In the genomic region with DNA sequence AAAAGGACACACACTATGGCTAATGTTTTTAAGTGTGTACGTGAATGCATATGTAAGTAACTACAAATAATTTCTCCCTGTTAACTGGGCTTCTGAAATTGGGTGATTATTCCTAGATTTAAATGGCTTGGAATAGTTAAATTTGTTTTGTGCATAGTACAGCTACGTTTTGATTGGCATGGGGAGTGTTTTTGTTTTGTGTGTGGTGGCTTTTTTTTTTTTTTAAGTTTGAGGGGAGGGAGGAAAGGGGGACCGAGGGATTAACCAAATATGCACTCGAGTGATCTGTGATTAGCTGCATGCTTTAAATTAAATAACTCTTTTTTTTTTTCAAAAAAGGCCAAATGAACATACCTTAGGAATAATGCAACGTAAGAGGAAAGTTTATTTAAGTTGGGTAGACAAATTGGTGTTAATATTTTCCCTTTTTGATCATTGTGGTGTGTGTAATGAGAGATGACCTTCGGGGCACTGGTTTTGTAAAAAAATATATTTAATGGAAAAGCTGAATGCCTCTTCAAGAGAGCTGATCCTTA, we compare ENCODE assay signal across 9 cellular contexts. TPM values are rescaled to one million over a fixed set of nuclear protein-coding genes. Genes with fewer than 3 reads are reported as not detected.
DNase-seq lines count a peak whose midpoint lies in the region; ATAC-seq and TF ChIP-seq lines count a peak whose summit lies in the region.
"Had no signal": no experiment of that assay in that cellular context is flagged by ENCODE, and none has a peak within 500 bp of the region (broad histone marks: within the 10 kb centered on the region; RNA-seq: fewer than 3 reads in every experiment).

No MANE protein-coding gene starts in this region.

- H3K9me3 ChIP-seq in cardiac muscle cell (ENCODE audit: low read depth) (no peaks in the 10 kb centered on the region), uterus (no peaks in the 10 kb centered on the region)

- TF ChIP-seq CTCF in cardiac muscle cell (IDR thresholded peaks at IDR 0.05; ENCODE audit: low read depth, low read length) (no peak), astrocyte of the spinal cord (IDR thresholded peaks at IDR 0.05; ENCODE audit: low read depth, low read length) (no peak), uterus (IDR thresholded peaks at IDR 0.05) (no peak)

- no peak for ATAC-seq in memory B cell (ENCODE audit: low read depth)

- H3K36me3 Mint-ChIP-seq in memory B cell = no peaks in the 10 kb centered on the region

- TF ChIP-seq POLR2A in uterus (IDR thresholded peaks at IDR 0.05) = no peak

- H3K4me3 ChIP-seq in cardiac muscle cell (peak overlapping the region; percentile 81), astrocyte of the spinal cord (ENCODE audit: low read depth, low read length) (peak overlapping the region; percentile 70), uterus (peak overlapping the region; percentile 78 to 87)

- H3K27me3 ChIP-seq in cardiac muscle cell = no peaks in the 10 kb centered on the region
- no peaks in the 10 kb centered on the region for H3K27me3 ChIP-seq in uterus

- H3K36me3 ChIP-seq in cardiac muscle cell = no peaks in the 10 kb centered on the region
- no peaks in the 10 kb centered on the region for H3K36me3 ChIP-seq in uterus

- intact Hi-C loops in cardiac septum (cut with DNase I) = loop anchor here (5.0 to 10.0 kb wide), 8 partner anchors 65 to 1035 kb away; no protein-coding TSS in a partner anchor
- intact Hi-C loops in uterus (cut with DNase I; ENCODE audit: low total_unique reads) = no loop called here

- H3K27ac ChIP-seq in cardiac muscle cell (peak overlapping the region; percentile 70), uterus (peak overlapping the region; percentile 92 to 93)

- in situ Hi-C loops in astrocyte of the spinal cord (cut with HindIII; ENCODE audit: low sequenced_read_pairs) = no loop called here

- H3K4me3 Mint-ChIP-seq in memory B cell = peak overlapping the region; percentile 97

- H3K4me1 ChIP-seq in cardiac muscle cell (ENCODE audit: low read depth) (peaks cover 10% of the 10 kb centered on the region), uterus (no peaks in the 10 kb centered on the region)

- no peaks in the 10 kb centered on the region for H3K27me3 Mint-ChIP-seq in memory B cell

- peak overlapping the region; percentile 99 for H3K27ac Mint-ChIP-seq in memory B cell

- DNase-seq in cardiac muscle cell (ENCODE audit: low read depth in 1 of 2, low spot score in 1 of 2) (no peak), cardiac septum (ENCODE audit: low spot score) (no peak), astrocyte of the spinal cord (ENCODE audit: low read depth, low spot score) (no peak), memory B cell (ENCODE audit: low spot score in 2 of 2) (no peak), uterus (no peak), cerebellum (ENCODE audit: low spot score) (no peak), epidermal melanocyte (ENCODE audit: insufficient read length, low spot score) (no peak), SKM-1 (lab: John Stamatoyannopoulos, UW; ENCODE audit: unreplicated experiment) (no peak)
- DNase-seq: SHP77 treated with DMSO at 0.1 percent for 48 hours had no signal

- H3K9me3 Mint-ChIP-seq in memory B cell = no peaks in the 10 kb centered on the region

- peaks cover 26% of the 10 kb centered on the region for H3K4me1 Mint-ChIP-seq in memory B cell

RNA-seq across cellular contexts. Expression of a gene that starts 1.4 kb away (rescaled TPM):
- total RNA-seq in cardiac muscle cell = 14.5 and 26.4 TPM in 2 replicates
- 9.7 and 12.5 TPM in 2 replicates for polyA plus RNA-seq in cardiac muscle cell
- 4.5 TPM for total RNA-seq in cardiac septum
- total RNA-seq in uterus = 10 to 100 TPM in 2 of 4 donors, 1 to 10 TPM in 2; 2.6 to 15.8 (median 8.0) TPM
- total RNA-seq in cerebellum = 25.3 TPM
